In the genomic region with DNA sequence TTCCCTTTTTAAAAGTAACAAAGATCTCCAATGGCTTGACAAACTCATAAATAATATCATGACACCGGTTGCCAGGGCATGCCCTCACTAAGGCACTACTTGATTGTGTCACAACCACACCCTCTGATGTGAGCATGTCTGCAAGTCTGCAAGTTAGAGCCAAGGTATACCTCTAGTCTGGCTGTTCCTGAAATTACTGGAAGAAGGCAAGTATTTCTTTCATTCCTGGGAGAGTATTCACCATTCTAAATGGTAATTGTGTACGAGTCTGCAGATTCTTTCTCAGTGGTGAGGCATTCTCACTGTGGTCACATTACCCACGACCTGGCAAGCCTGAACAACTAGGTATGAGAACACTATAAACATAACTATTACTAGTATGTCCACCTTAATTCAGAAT, we compare ENCODE assay signal across 10 cellular contexts.
DNase-seq lines count a peak whose midpoint lies in the region; ATAC-seq, FAIRE-seq and TF ChIP-seq lines count a peak whose summit lies in the region.
"Had no signal": no experiment of that assay in that cellular context is flagged by ENCODE, and none has a peak within 500 bp of the region (broad histone marks: within the 10 kb centered on the region; RNA-seq: fewer than 3 reads in every experiment).

No MANE protein-coding gene starts in this region.

- H3K36me3 ChIP-seq in RWPE2 (ENCODE audit: low read depth): peaks cover 50% of the 10 kb centered on the region

- H3K27ac ChIP-seq in RWPE2 (ENCODE audit: poor library complexity, severe bottlenecking): peak overlapping the region; percentile 100
- H3K27ac ChIP-seq in skin epidermis: peak overlapping the region in 13 of 21 experiments; percentile 2 to 62 (median 33)
- H3K27ac ChIP-seq: neutrophil had no signal

- peak; percentile 85 for ATAC-seq in RWPE2 (ENCODE audit: low read depth)
- ATAC-seq in HG03025 (IDR thresholded peaks at IDR 0.05; ENCODE audit: low FRiP score, unreplicated experiment): no peak
- no peak for ATAC-seq in HG02840 (IDR thresholded peaks at IDR 0.05; ENCODE audit: low FRiP score, unreplicated experiment)

- TF ChIP-seq CTCF in RWPE2 (IDR thresholded peaks at IDR 0.05; ENCODE audit: poor library complexity, severe bottlenecking): no peak

- DNase-seq in H54 (ENCODE audit: insufficient read length, low spot score) (peak; percentile 13), RWPE2 (ENCODE audit: low spot score) (peak; percentile 89), fibroblast of the conjunctiva (ENCODE audit: low read depth) (peak; percentile 22), CD1c-positive myeloid dendritic cell (ENCODE audit: extremely low spot score) (no peak)
- DNase-seq: cerebellar nuclear complex, NCI-H446 had no signal

- no peak overlapping the region for H3K4me3 ChIP-seq in RWPE2 (ENCODE audit: severe bottlenecking)
- H3K4me3 ChIP-seq in skin epidermis: no peak overlapping the region

- no peaks in the 10 kb centered on the region for H3K27me3 ChIP-seq in RWPE2 (ENCODE audit: insufficient read depth, poor library complexity, severe bottlenecking)
- H3K27me3 ChIP-seq: neutrophil had no signal

- no peaks in the 10 kb centered on the region for H3K9me3 ChIP-seq in RWPE2 (ENCODE audit: severe bottlenecking)
- H3K9me3 ChIP-seq: neutrophil had no signal

- FAIRE-seq in H54 (lab: Jason Lieb, UNC): peak; percentile 95

- TF ChIP-seq POLR2A in H54 (IDR thresholded peaks at IDR 0.05; ENCODE audit: low read depth, low read length): no peak

- peaks cover 77% of the 10 kb centered on the region for H3K4me1 ChIP-seq in RWPE2 (ENCODE audit: insufficient read depth, poor library complexity, severe bottlenecking)
